20 cellular contexts compared by ENCODE assay signal in genomic region chrX:1502853-1503252, GRCh38. TPM values are rescaled to one million over a fixed set of nuclear protein-coding genes. Genes with fewer than 3 reads are reported as not detected.
DNase-seq lines count a peak whose midpoint lies in the region; ATAC-seq and TF ChIP-seq lines count a peak whose summit lies in the region.
"Had no signal": no experiment of that assay in that cellular context is flagged by ENCODE, and none has a peak within 500 bp of the region (broad histone marks: within the 10 kb centered on the region; RNA-seq: fewer than 3 reads in every experiment).

No MANE protein-coding gene starts in this region.

- no peaks in the 10 kb centered on the region for H3K27me3 ChIP-seq in SU-DHL-6 (ENCODE audit: low read length)
- H3K27me3 ChIP-seq in upper lobe of right lung, result no peaks in the 10 kb centered on the region
- H3K27me3 ChIP-seq: BE2C, dorsolateral prefrontal cortex, tibial artery had no signal

- peaks cover 52% of the 10 kb centered on the region for H3F3A ChIP-seq in SU-DHL-6 (ENCODE audit: insufficient read depth)

- peaks cover 5% of the 10 kb centered on the region for H3K4me1 ChIP-seq in upper lobe of right lung
- H3K4me1 ChIP-seq: BE2C, psoas muscle, tibial artery had no signal

- ATAC-seq in stimulated activated naive CD8-positive, alpha-beta T cell treated with anti-CD3 and anti-CD28 coated beads, Interleukin-15, Interleukin-2, amounts not matched to agents 100 U/mL and 50 U/mL, for 24 hours, result no peak
- ATAC-seq in upper lobe of right lung, result no peak
- ATAC-seq: psoas muscle had no signal

- intact Hi-C loops in upper lobe of right lung (cut with DNase I), result no loop called here

- H3K27ac Mint-ChIP-seq in stimulated activated naive CD8-positive, alpha-beta T cell treated with anti-CD3 and anti-CD28 coated beads, Interleukin-15, Interleukin-2, amounts not matched to agents 100 ng/mL and 50 ng/mL, for 24 hours, result peak overlapping the region; percentile 60
- H3K27ac Mint-ChIP-seq in chondrocyte (ENCODE audit: unreplicated experiment), result no peak overlapping the region

- H3K36me3 ChIP-seq in SU-DHL-6 (ENCODE audit: low read length), result peaks cover 3% of the 10 kb centered on the region; the same call in 1 of the 2 replicates
- H3K36me3 ChIP-seq in upper lobe of right lung, result no peaks in the 10 kb centered on the region
- H3K36me3 ChIP-seq: BE2C, tibial artery had no signal

- no peak overlapping the region for H3K4me3 Mint-ChIP-seq in stimulated activated naive CD8-positive, alpha-beta T cell treated with anti-CD3 and anti-CD28 coated beads, Interleukin-15, Interleukin-2, amounts not matched to agents 100 ng/mL and 50 ng/mL, for 24 hours
- no peak overlapping the region for H3K4me3 Mint-ChIP-seq in chondrocyte (ENCODE audit: unreplicated experiment)

- no peaks in the 10 kb centered on the region for H3K9me2 ChIP-seq in SU-DHL-6 (replicated peaks; ENCODE audit: insufficient read depth, low read length)

- no peaks in the 10 kb centered on the region for H3K36me3 Mint-ChIP-seq in stimulated activated naive CD8-positive, alpha-beta T cell treated with anti-CD3 and anti-CD28 coated beads, Interleukin-15, Interleukin-2, amounts not matched to agents 100 ng/mL and 50 ng/mL, for 24 hours (ENCODE audit: low read depth)
- no peaks in the 10 kb centered on the region for H3K36me3 Mint-ChIP-seq in chondrocyte (ENCODE audit: low read depth)

- TF ChIP-seq CTCF in SU-DHL-6 (IDR thresholded peaks at IDR 0.05; ENCODE audit: insufficient read depth, low read length, poor library complexity, severe bottlenecking) (no peak), chondrocyte (IDR thresholded peaks at IDR 0.05) (no peak), upper lobe of right lung (IDR thresholded peaks at IDR 0.05) (no peak)

- no peaks in the 10 kb centered on the region for H3K9me3 Mint-ChIP-seq in stimulated activated naive CD8-positive, alpha-beta T cell treated with anti-CD3 and anti-CD28 coated beads, Interleukin-15, Interleukin-2, amounts not matched to agents 100 ng/mL and 50 ng/mL, for 24 hours
- H3K9me3 Mint-ChIP-seq in chondrocyte (ENCODE audit: low read depth), result no peaks in the 10 kb centered on the region

- H3K27ac ChIP-seq in SU-DHL-6 (ENCODE audit: low read depth, low read length), result peak overlapping the region; percentile 99
- H3K27ac ChIP-seq in upper lobe of right lung, result no peak overlapping the region
- H3K27ac ChIP-seq: dorsolateral prefrontal cortex, PC-9, psoas muscle, tibial artery had no signal

- no peaks in the 10 kb centered on the region for H3K27me3 Mint-ChIP-seq in stimulated activated naive CD8-positive, alpha-beta T cell treated with anti-CD3 and anti-CD28 coated beads, Interleukin-15, Interleukin-2, amounts not matched to agents 100 ng/mL and 50 ng/mL, for 24 hours
- no peaks in the 10 kb centered on the region for H3K27me3 Mint-ChIP-seq in chondrocyte (ENCODE audit: low read depth)

- no peaks in the 10 kb centered on the region for H4K20me1 ChIP-seq in SU-DHL-6 (ENCODE audit: low read depth, low read length)

- H3K9me3 ChIP-seq in SU-DHL-6 (ENCODE audit: insufficient read depth, low read length), result no peaks in the 10 kb centered on the region
- H3K9me3 ChIP-seq in upper lobe of right lung, result no peaks in the 10 kb centered on the region
- H3K9me3 ChIP-seq: BE2C, psoas muscle, tibial artery had no signal

- no peak overlapping the region for H3K4me3 ChIP-seq in SU-DHL-6 (ENCODE audit: insufficient read depth, low read length, poor library complexity, severe bottlenecking)
- H3K4me3 ChIP-seq in upper lobe of right lung, result no peak overlapping the region
- H3K4me3 ChIP-seq: dorsolateral prefrontal cortex, lung, PC-9, psoas muscle, smooth muscle cell, tibial artery had no signal

- no peak for DNase-seq in stimulated activated naive CD8-positive, alpha-beta T cell treated with anti-CD3 and anti-CD28 coated beads, Interleukin-15, Interleukin-2, amounts not matched to agents 100 U/mL and 50 U/mL, for 24 hours
- DNase-seq in chondrocyte (ENCODE audit: low spot score) (peak; percentile 22), upper lobe of right lung (peak; percentile 25), NCI-H748 (lab: John Stamatoyannopoulos, UW; ENCODE audit: unreplicated experiment) (no peak), NCI-H2227 treated with DMSO at 0.1 percent for 48 hours (lab: John Stamatoyannopoulos, UW) (no peak), RKO (ENCODE audit: low spot score) (no peak)
- DNase-seq: activated naive CD4-positive, alpha-beta T cell treated with anti-CD3 and anti-CD28 coated beads, Interleukin-2, amount 50 U/mL, for 16 hours; BE2C; NCI-H1092 treated with DMSO at 0.1 percent for 48 hours; NCI-H526 treated with DMSO at 0.1 percent for 48 hours; PC-9; psoas muscle; tibial artery had no signal

- peaks cover 45% of the 10 kb centered on the region for H3K4me1 Mint-ChIP-seq in stimulated activated naive CD8-positive, alpha-beta T cell treated with anti-CD3 and anti-CD28 coated beads, Interleukin-15, Interleukin-2, amounts not matched to agents 100 ng/mL and 50 ng/mL, for 24 hours (ENCODE audit: low read depth)
- no peaks in the 10 kb centered on the region for H3K4me1 Mint-ChIP-seq in chondrocyte (ENCODE audit: low read depth)

- H2AFZ ChIP-seq in SU-DHL-6 (ENCODE audit: low read depth, low read length, severe bottlenecking), result no peak overlapping the region
- H2AFZ ChIP-seq: PC-9 had no signal

- peak overlapping the region; percentile 53 for H3K4me2 ChIP-seq in SU-DHL-6 (ENCODE audit: low read depth, low read length, poor library complexity, severe bottlenecking)
- H3K4me2 ChIP-seq: PC-9, smooth muscle cell had no signal

- H3K9ac ChIP-seq in SU-DHL-6 (ENCODE audit: low read length), result peak overlapping the region; percentile 56

- H3K79me2 ChIP-seq in SU-DHL-6 (ENCODE audit: insufficient read depth, low read length), result peaks cover 17% of the 10 kb centered on the region; the same call in 1 of the 2 replicates

RNA-seq across cellular contexts. Expression of gene P2RY8, which starts 34.1 kb away (rescaled TPM):
- total RNA-seq in chondrocyte (not detected in 3 replicates), upper lobe of right lung (3.1 TPM)
- total RNA-seq: myocyte, PC-9, SK-MEL-5, smooth muscle cell had no signal

RNA-seq across cellular contexts. Expression of gene ASMTL, which starts 50.1 kb away (rescaled TPM):
- total RNA-seq in chondrocyte (19.6 to 29.0 TPM (median 20.2 TPM) in 3 replicates), upper lobe of right lung (23.8 TPM)

Comparison
In these comparisons a context has a peak if more than half of its experiments do, and no peak if none do; other contexts are left out.
1. DNase-seq: peak in chondrocyte (single experiment) and upper lobe of right lung (single experiment); none in stimulated activated naive CD8-positive, alpha-beta T cell treated with anti-CD3 and anti-CD28 coated beads, Interleukin-15, Interleukin-2, amounts not matched to agents 100 U/mL and 50 U/mL, for 24 hours (single experiment), NCI-H748 (single experiment), NCI-H2227 treated with DMSO at 0.1 percent for 48 hours (single experiment) and RKO (single experiment).